9 cellular contexts compared by ENCODE assay signal in genomic region chr1:23745515-23745914, GRCh38. TPM values are rescaled to one million over a fixed set of nuclear protein-coding genes. Genes with fewer than 3 reads are reported as not detected.
DNase-seq lines count a peak whose midpoint lies in the region; ATAC-seq, FAIRE-seq and TF ChIP-seq lines count a peak whose summit lies in the region.
"Had no signal": no experiment of that assay in that cellular context is flagged by ENCODE, and none has a peak within 500 bp of the region (broad histone marks: within the 10 kb centered on the region; RNA-seq: fewer than 3 reads in every experiment).

No MANE protein-coding gene starts in this region.

- no peaks in the 10 kb centered on the region for H3K9me3 Mint-ChIP-seq in CD4-positive, alpha-beta memory T cell
- H3K9me3 Mint-ChIP-seq in stimulated activated naive CD8-positive, alpha-beta T cell treated with anti-CD3 and anti-CD28 coated beads, Interleukin-15, amount 100 ng/mL, for 72 hours, result no peaks in the 10 kb centered on the region

- H3K9me3 ChIP-seq in CD4-positive, alpha-beta memory T cell (ENCODE audit: control insufficient read depth in 1 of 2, low read length in 2 of 2), result no peaks in the 10 kb centered on the region
- no peaks in the 10 kb centered on the region for H3K9me3 ChIP-seq in SK-N-MC (ENCODE audit: low read depth, low read length)
- H3K9me3 ChIP-seq: SJCRH30 had no signal

- no peaks in the 10 kb centered on the region for H3K27me3 Mint-ChIP-seq in CD4-positive, alpha-beta memory T cell
- no peaks in the 10 kb centered on the region for H3K27me3 Mint-ChIP-seq in stimulated activated naive CD8-positive, alpha-beta T cell treated with anti-CD3 and anti-CD28 coated beads, Interleukin-15, amount 100 ng/mL, for 72 hours

- H3K36me3 Mint-ChIP-seq in CD4-positive, alpha-beta memory T cell, result peaks cover 8 to 44% of the 10 kb centered on the region in 2 donors

- no peak overlapping the region for H3K9ac ChIP-seq in SK-N-MC (ENCODE audit: insufficient read length)

- no peak for FAIRE-seq in H54 (lab: Jason Lieb, UNC)

- intact Hi-C loops in CD4-positive, alpha-beta memory T cell (cut with micrococcal nuclease), result no loop called here

- no peak overlapping the region for H3K27ac ChIP-seq in CD4-positive, alpha-beta memory T cell (ENCODE audit: low read depth, low read length)
- H3K27ac ChIP-seq in SK-N-MC, result no peak overlapping the region
- H3K27ac ChIP-seq: SJCRH30 had no signal

- H3K4me3 Mint-ChIP-seq in CD4-positive, alpha-beta memory T cell, result peak overlapping the region; percentile 55 to 97 (median 92)
- H3K4me3 Mint-ChIP-seq in stimulated activated naive CD8-positive, alpha-beta T cell treated with anti-CD3 and anti-CD28 coated beads, Interleukin-15, amount 100 ng/mL, for 72 hours, result peak overlapping the region; percentile 10 to 95

- no peaks in the 10 kb centered on the region for H3K27me3 ChIP-seq in CD4-positive, alpha-beta memory T cell (ENCODE audit: insufficient read depth, low read length)
- H3K27me3 ChIP-seq: SJCRH30 had no signal

- POLR2A ChIA-PET in CD4-positive, alpha-beta memory T cell (lab: Charles Lee; ENCODE audit: partially characterized antibody), result interaction anchor here (0.7 to 3.2 kb wide), 3 partner anchors 13 to 54 kb away, joined by 3 to 40 read pairs (median 3); partner anchors contain the start of gene RPL11

- no peak overlapping the region for H3K4me3 ChIP-seq in CD4-positive, alpha-beta memory T cell (ENCODE audit: low read length in 2 of 2)
- peak overlapping the region; percentile 78 for H3K4me3 ChIP-seq in SK-N-MC

- CTCF ChIA-PET in CD4-positive, alpha-beta memory T cell (lab: Charles Lee; ENCODE audit: partially characterized antibody), result interaction anchor here (0.7 to 1.6 kb wide), 4 partner anchors 9 to 54 kb away, joined by 3 to 5 read pairs (median 4); partner anchors contain the start of gene RPL11

- peak in 4 of 5 donors; percentile 21 to 37 (median 28) for DNase-seq in CD4-positive, alpha-beta memory T cell
- DNase-seq in H54 (ENCODE audit: insufficient read length, low spot score) (peak; percentile 28), SK-N-MC (ENCODE audit: low read depth, low spot score) (no peak), fibroblast of gingiva (ENCODE audit: low read depth) (peak; percentile 45), midbrain (lab: John Stamatoyannopoulos, UW) (no peak), superior temporal gyrus (ENCODE audit: extremely low spot score) (no peak)
- DNase-seq in stimulated activated naive CD8-positive, alpha-beta T cell treated with anti-CD3 and anti-CD28 coated beads, Interleukin-15, amount 100 ng/mL, for 72 hours, result no peak

- no peak for TF ChIP-seq POLR2A in H54 (IDR thresholded peaks at IDR 0.05; ENCODE audit: low read depth, low read length)

- H3K27ac Mint-ChIP-seq in CD4-positive, alpha-beta memory T cell, result peak overlapping the region in 6 of 7 donors; percentile 48 to 94 (median 68)
- no peak overlapping the region for H3K27ac Mint-ChIP-seq in stimulated activated naive CD8-positive, alpha-beta T cell treated with anti-CD3 and anti-CD28 coated beads, Interleukin-15, amount 100 ng/mL, for 72 hours

- no peak for ATAC-seq in stimulated activated naive CD8-positive, alpha-beta T cell treated with anti-CD3 and anti-CD28 coated beads, Interleukin-15, amount 100 ng/mL, for 72 hours
- no peak for ATAC-seq in HG02571 (IDR thresholded peaks at IDR 0.05; ENCODE audit: unreplicated experiment)

- H3K4me1 Mint-ChIP-seq in CD4-positive, alpha-beta memory T cell, result peaks cover 39 to 68% (median 50%) of the 10 kb centered on the region in 4 donors
- H3K4me1 Mint-ChIP-seq in stimulated activated naive CD8-positive, alpha-beta T cell treated with anti-CD3 and anti-CD28 coated beads, Interleukin-15, amount 100 ng/mL, for 72 hours, result peaks cover 59% of the 10 kb centered on the region

- peaks cover 5% of the 10 kb centered on the region for H3K36me3 ChIP-seq in CD4-positive, alpha-beta memory T cell (ENCODE audit: insufficient read depth, low read length)
- peaks cover 28% of the 10 kb centered on the region for H3K36me3 ChIP-seq in SK-N-MC (ENCODE audit: insufficient read depth, low read length)

- H3K4me1 ChIP-seq in CD4-positive, alpha-beta memory T cell (ENCODE audit: insufficient read depth, low read length), result peaks cover 56% of the 10 kb centered on the region

RNA-seq across cellular contexts. Expression of gene ELOA, which starts 2.2 kb away (rescaled TPM):
- 10 to 100 TPM; 28.3 to 31.7 TPM for total RNA-seq in CD4-positive, alpha-beta memory T cell
- polyA plus RNA-seq in CD4-positive, alpha-beta memory T cell, result 10 to 100 TPM; 17.1 to 32.4 TPM

RNA-seq across cellular contexts. Expression of gene PITHD1, which starts 32.7 kb away (rescaled TPM):
- 10 to 100 TPM; 78.3 to 82.1 TPM for total RNA-seq in CD4-positive, alpha-beta memory T cell
- polyA plus RNA-seq in CD4-positive, alpha-beta memory T cell, result 10 to 100 TPM; 65.3 to 82.2 TPM

RNA-seq across cellular contexts. Expression of gene LYPLA2, which starts 45.4 kb away (rescaled TPM):
- total RNA-seq in CD4-positive, alpha-beta memory T cell, result 10 to 100 TPM; 52.6 to 55.8 TPM
- polyA plus RNA-seq in CD4-positive, alpha-beta memory T cell, result 100 to 1,000 TPM; 110 to 151 TPM

RNA-seq across cellular contexts. Expression of gene RPL11, which starts 53.9 kb away (rescaled TPM):
- 1,000 to 10,000 TPM; 1,919 to 2,088 TPM for total RNA-seq in CD4-positive, alpha-beta memory T cell
- 1,000 to 10,000 TPM; 1,255 to 1,467 TPM for polyA plus RNA-seq in CD4-positive, alpha-beta memory T cell

RNA-seq across cellular contexts. Expression of gene GALE, which starts 55.0 kb away (rescaled TPM):
- total RNA-seq in CD4-positive, alpha-beta memory T cell, result 10 to 100 TPM; 11.2 to 12.0 TPM
- 10 to 100 TPM; 13.8 to 15.9 TPM for polyA plus RNA-seq in CD4-positive, alpha-beta memory T cell

Comparison
In these comparisons a context has a peak if more than half of its experiments do, and no peak if none do; other contexts are left out.
1. DNase-seq: peak in CD4-positive, alpha-beta memory T cell (4 of 5), H54 (single experiment) and fibroblast of gingiva (single experiment); none in SK-N-MC (single experiment), stimulated activated naive CD8-positive, alpha-beta T cell treated with anti-CD3 and anti-CD28 coated beads, Interleukin-15, amount 100 ng/mL, for 72 hours (0 of 2), midbrain (single experiment) and superior temporal gyrus (single experiment).
2. H3K27ac Mint-ChIP-seq: peak in CD4-positive, alpha-beta memory T cell (6 of 7); none in stimulated activated naive CD8-positive, alpha-beta T cell treated with anti-CD3 and anti-CD28 coated beads, Interleukin-15, amount 100 ng/mL, for 72 hours (0 of 2).